8 cellular contexts compared by ENCODE assay signal in the genomic region with DNA sequence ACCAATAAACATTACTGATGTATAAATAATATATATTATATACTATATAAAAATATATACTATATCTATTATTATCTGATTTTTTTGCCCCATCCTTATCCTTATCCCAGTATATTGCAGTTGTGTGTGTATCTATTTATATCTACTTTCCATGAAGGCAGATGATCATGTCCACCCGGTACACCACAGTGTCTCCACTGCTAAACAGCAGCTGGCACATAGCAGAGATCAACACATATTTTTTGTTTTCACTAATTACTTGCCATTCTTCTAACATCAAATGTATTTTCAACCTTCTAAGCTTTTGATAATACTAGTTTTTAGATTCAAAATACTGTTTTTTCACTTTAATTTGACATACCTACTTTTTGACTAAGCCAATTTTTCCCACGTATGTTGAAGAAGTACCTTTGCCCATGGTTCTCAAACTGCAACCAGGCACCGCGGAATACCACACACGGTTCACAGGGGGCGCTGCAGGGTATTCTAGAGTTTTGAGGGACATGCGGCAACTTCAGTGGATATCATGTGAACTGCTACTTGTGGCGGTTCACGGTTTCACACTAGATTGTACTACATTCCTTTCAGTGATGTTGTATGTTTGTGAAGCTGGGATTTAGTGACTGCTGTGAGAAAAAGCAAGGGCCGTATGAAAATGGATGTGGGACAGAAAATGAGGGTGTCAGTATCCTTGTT.
DNase-seq lines count a peak whose midpoint lies in the region; ATAC-seq, FAIRE-seq and TF ChIP-seq lines count a peak whose summit lies in the region.

No MANE protein-coding gene starts in this region.

- TF ChIP-seq EP300 in K562 (IDR thresholded peaks at IDR 0.05; ENCODE audit: low read length), result no peak

- H3K9me1 ChIP-seq in K562 (ENCODE audit: control insufficient read depth, insufficient read depth, low read length), result no peaks in the 10 kb centered on the region

- H3K9me3 ChIP-seq in K562 (replicated peaks; ENCODE audit: control insufficient read depth, insufficient read depth, low read depth, low read length), result no peaks in the 10 kb centered on the region

- no peak for TF ChIP-seq POLR2A in K562 (conservative IDR thresholded peaks at IDR 0.05)

- no peak overlapping the region for H3K9ac ChIP-seq in K562 (ENCODE audit: insufficient read depth in 1 of 2, low read depth in 2 of 2, low read length in 2 of 2)

- H3K27ac ChIP-seq in K562 (ENCODE audit: extremely low read depth, low read depth, low read length), result no peak overlapping the region

- H3K4me1 ChIP-seq in K562 (replicated peaks in 1 of 2; ENCODE audit: control insufficient read depth in 2 of 2, insufficient read depth in 2 of 2, low read length in 2 of 2), result no peaks in the 10 kb centered on the region

- BruUV-seq in K562 (replicated peaks; lab: Mats Ljungman, UMichigan), result no TSS peak

- no peaks in the 10 kb centered on the region for H3K27me3 ChIP-seq in K562 (ENCODE audit: control insufficient read depth in 2 of 2, insufficient read depth in 2 of 2, low read length in 2 of 2)

- H4K20me1 ChIP-seq in K562 (replicated peaks; ENCODE audit: control insufficient read depth, insufficient read depth, low read length), result no peaks in the 10 kb centered on the region

- H3K4me3 ChIP-seq in K562, result no peak overlapping the region

- CTCF ChIA-PET in K562 (lab: Yijun Ruan, JAX; ENCODE audit: low intra/inter-chr PET ratio), result no interaction called here

- in situ Hi-C loops in K562 (cut with MboI), result no loop called here

- no peak overlapping the region for H2AFZ ChIP-seq in K562 (ENCODE audit: low read depth, low read length)

- peak; percentile 10 to 43; a peak in 1 of 4 replicates for TF ChIP-seq RAD21 in K562 (CRISPR knock-in tag; conservative IDR thresholded peaks at IDR 0.05 in 1 of 2, IDR thresholded peaks at IDR 0.05 in 1 of 2)

- WGBS in K562 (ENCODE audit: insufficient coverage, low coverage, missing lambda C conversion rate), result 7% methylated on average over 10 of the region's 10 CpGs

- FAIRE-seq in K562 (lab: Jason Lieb, UNC), result peak; percentile 40

- no peaks in the 10 kb centered on the region for H3K79me2 ChIP-seq in K562 (ENCODE audit: control insufficient read depth, insufficient read depth, low read length)

- no peak overlapping the region for H3K4me2 ChIP-seq in K562 (ENCODE audit: insufficient read depth, low read length)

- DNase-seq in DMS114 treated with DMSO at 0.1 percent for 48 hours (lab: John Stamatoyannopoulos, UW; ENCODE audit: unreplicated experiment) (peak; percentile 4), K562 (ENCODE audit: extremely low read depth in 1 of 4, low spot score in 3 of 4) (peak; percentile 7 to 44 (median 18)), lung microvascular endothelial cell (ENCODE audit: low read depth in 2 of 2) (peak; percentile 57 to 76), NCI-H2107 (lab: John Stamatoyannopoulos, UW) (no peak), NCI-H1417 (lab: John Stamatoyannopoulos, UW) (no peak)
- no peak for DNase-seq in effector CD4-positive, alpha-beta T cell

- peak; percentile 88 for ATAC-seq in GM19372 (IDR thresholded peaks at IDR 0.05; ENCODE audit: low read depth, unreplicated experiment)
- peak; percentile 81 for ATAC-seq in HG03571 (IDR thresholded peaks at IDR 0.05; ENCODE audit: unreplicated experiment)
- ATAC-seq in K562, result peak; percentile 72; the same call in 2 of the 3 replicates

- intact Hi-C loops in K562 (cut with micrococcal nuclease), result no loop called here

- no peaks in the 10 kb centered on the region for H3K36me3 ChIP-seq in K562 (ENCODE audit: control insufficient read depth, insufficient read depth, low read length)

- TF ChIP-seq CTCF in K562 (IDR thresholded peaks at IDR 0.05 in 2 of 3, conservative IDR thresholded peaks at IDR 0.05 in 1 of 3; ENCODE audit: insufficient read depth in 2 of 3, low read depth in 1 of 3, low read length in 3 of 3), result peak; percentile 37 to 55 (median 48); a peak in 4 of 6 replicates

- POLR2A ChIA-PET in K562 (lab: Yijun Ruan, JAX), result no interaction called here

TF ChIP-seq in K562, 482 proteins besides CTCF, POLR2A, EP300 and RAD21:
- TF ChIP-seq DPF2 (IDR thresholded peaks at IDR 0.05), result no peak
- TF ChIP-seq RBM14 (IDR thresholded peaks at IDR 0.05; ENCODE audit: borderline replicate concordance, insufficient read depth, low read depth, low read length), result no peak
TF ChIP-seq in K562: peak in this region for 0.

Comparison
In these comparisons a context has a peak if more than half of its experiments do, and no peak if none do; other contexts are left out.
1. DNase-seq: peak in DMS114 treated with DMSO at 0.1 percent for 48 hours (single experiment), K562 (4 of 4) and lung microvascular endothelial cell (2 of 2); none in NCI-H2107 (single experiment), NCI-H1417 (0 of 3) and effector CD4-positive, alpha-beta T cell (single experiment).
2. Peak in every context shown above with its lines, with median percentiles within 50 percentile points of each other: ATAC-seq.